Comparison of ENCODE assay signal across 8 cellular contexts in the genomic region with DNA sequence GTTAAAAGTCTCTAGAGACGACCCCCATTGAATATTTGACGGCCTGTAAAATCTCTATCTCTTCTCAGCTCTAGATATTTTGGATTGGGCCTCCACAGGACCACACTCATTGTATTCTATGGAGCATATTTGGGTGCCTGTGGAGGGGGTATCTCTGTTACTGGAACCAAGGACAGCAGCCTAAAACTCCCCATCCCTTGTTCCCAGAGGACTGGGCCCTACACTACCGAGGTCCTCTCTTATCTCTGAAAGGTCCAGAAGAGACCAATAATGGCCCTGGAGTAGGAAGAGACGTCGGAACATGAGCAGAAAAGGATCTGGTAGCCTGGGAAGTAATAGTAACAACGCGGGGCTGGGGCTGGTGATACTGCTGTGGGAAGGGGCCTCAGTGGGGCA. TPM values are rescaled to one million over a fixed set of nuclear protein-coding genes. Genes with fewer than 3 reads are reported as not detected.
DNase-seq lines count a peak whose midpoint lies in the region; ATAC-seq and TF ChIP-seq lines count a peak whose summit lies in the region.

No MANE protein-coding gene starts in this region.

- WGBS in right cardiac atrium = 6% methylated on average over 7 of the region's 7 CpGs

- intact Hi-C loops in right cardiac atrium (cut with DNase I) = no loop called here

- peaks cover 57% of the 10 kb centered on the region for H3K36me3 Mint-ChIP-seq in stimulated activated effector memory CD8-positive, alpha-beta T cell treated with anti-CD3 and anti-CD28 coated beads, Interleukin-12 subunit alpha, Interleukin-12 subunit beta, amount 100 ng/mL, for 72 hours

- H3K27ac Mint-ChIP-seq in stimulated activated effector memory CD8-positive, alpha-beta T cell treated with anti-CD3 and anti-CD28 coated beads, Interleukin-12 subunit alpha, Interleukin-12 subunit beta, amount 100 ng/mL, for 72 hours = peak overlapping the region; percentile 98

- TF ChIP-seq CTCF in WI38 (IDR thresholded peaks at IDR 0.05; ENCODE audit: low read depth, low read length) = no peak

- H3K27me3 ChIP-seq in H7 (ENCODE audit: control insufficient read depth, insufficient read depth, low read length) = no peaks in the 10 kb centered on the region
- H3K27me3 ChIP-seq in right cardiac atrium (ENCODE audit: control insufficient read depth, insufficient read depth) = no peaks in the 10 kb centered on the region

- peak overlapping the region; percentile 96 for H3K4me3 Mint-ChIP-seq in stimulated activated effector memory CD8-positive, alpha-beta T cell treated with anti-CD3 and anti-CD28 coated beads, Interleukin-12 subunit alpha, Interleukin-12 subunit beta, amount 100 ng/mL, for 72 hours

- H3K36me3 ChIP-seq in H7 (replicated peaks; ENCODE audit: control insufficient read depth, insufficient read depth, low read length) = peaks cover 10% of the 10 kb centered on the region

- H3K27ac ChIP-seq in right cardiac atrium (ENCODE audit: low read length) = peak overlapping the region; percentile 85

- H3K9me3 Mint-ChIP-seq in stimulated activated effector memory CD8-positive, alpha-beta T cell treated with anti-CD3 and anti-CD28 coated beads, Interleukin-12 subunit alpha, Interleukin-12 subunit beta, amount 100 ng/mL, for 72 hours = no peaks in the 10 kb centered on the region

- no peaks in the 10 kb centered on the region for H3K9me3 ChIP-seq in right cardiac atrium (ENCODE audit: control insufficient read depth, low read length)

- DNase-seq in H7 (no peak), right cardiac atrium (no peak), NCI-H1436 treated with DMSO at 0.1 percent for 48 hours (lab: John Stamatoyannopoulos, UW) (no peak)
- DNase-seq in stimulated activated effector memory CD8-positive, alpha-beta T cell treated with anti-CD3 and anti-CD28 coated beads, Interleukin-12 subunit alpha, Interleukin-12 subunit beta, amount 100 ng/mL, for 72 hours (ENCODE audit: low spot score in 2 of 2) = no peak
- DNase-seq in activated effector memory CD4-positive, alpha-beta T cell treated with anti-CD3 and anti-CD28 coated beads, Interleukin-2, amount 50 U/mL, for 16 hours = no peak
- no peak for DNase-seq in stimulated activated naive CD4-positive, alpha-beta T cell treated with Interleukin-2 at 50 U/mL for 16 hours (lab: John Stamatoyannopoulos, UW)

- peaks cover 4% of the 10 kb centered on the region for H3K4me1 ChIP-seq in right cardiac atrium (ENCODE audit: control insufficient read depth, insufficient read depth, low read length)

- peak in 1 of 2 donors; percentile 25 for ATAC-seq in right cardiac atrium
- ATAC-seq in stimulated activated effector memory CD8-positive, alpha-beta T cell treated with anti-CD3 and anti-CD28 coated beads, Interleukin-12 subunit alpha, Interleukin-12 subunit beta, amount 100 ng/mL, for 72 hours = no peak
- no peak for ATAC-seq in GM18861 (IDR thresholded peaks at IDR 0.05; ENCODE audit: unreplicated experiment)

- H3K4me3 ChIP-seq in H7 (ENCODE audit: insufficient read depth, low read depth, low read length) (peak overlapping the region; percentile 82), WI38 (ENCODE audit: low read depth, low read length) (peak overlapping the region; percentile 94), right cardiac atrium (ENCODE audit: low read length) (peak overlapping the region; percentile 79)

- peaks cover 70% of the 10 kb centered on the region for H3K4me1 Mint-ChIP-seq in stimulated activated effector memory CD8-positive, alpha-beta T cell treated with anti-CD3 and anti-CD28 coated beads, Interleukin-12 subunit alpha, Interleukin-12 subunit beta, amount 100 ng/mL, for 72 hours

RNA-seq across cellular contexts. Expression of a gene that starts 0.5 kb away (rescaled TPM):
- total RNA-seq in H7 (2014; rRNA removed; shearing (Covaris generic)) = 43.1 and 63.0 TPM in 2 replicates
- total RNA-seq in right cardiac atrium = 10 to 100 TPM; 11.4 to 14.0 (median 12.3) TPM
- 7.4 TPM for polyA plus RNA-seq in right cardiac atrium

RNA-seq across cellular contexts. Expression of a gene that starts 0.6 kb away (rescaled TPM):
- total RNA-seq in H7 (2014; rRNA removed; shearing (Covaris generic)) = 25.9 and 32.9 TPM in 2 replicates
- total RNA-seq in right cardiac atrium = 10 to 100 TPM; 20.4 to 25.8 (median 22.3) TPM
- polyA plus RNA-seq in right cardiac atrium = 10.8 TPM

RNA-seq across cellular contexts. Expression of a gene that starts 29.2 kb away (rescaled TPM):
- total RNA-seq in H7 (2014; rRNA removed; shearing (Covaris generic)) = 22.2 and 22.8 TPM in 2 replicates
- total RNA-seq in right cardiac atrium = 10 to 100 TPM; 19.8 to 28.7 (median 25.4) TPM
- 15.2 TPM for polyA plus RNA-seq in right cardiac atrium

RNA-seq across cellular contexts. Expression of a gene that starts 54.0 kb away (rescaled TPM):
- total RNA-seq in H7 (2014; rRNA removed; shearing (Covaris generic)) = 6.2 and 7.4 TPM in 2 replicates
- under 1 TPM; 0.08 to 0.50 (median 0.23) TPM for total RNA-seq in right cardiac atrium
- 0.05 TPM for polyA plus RNA-seq in right cardiac atrium
